Comparison of ENCODE assay signal across 29 cellular contexts in genomic region chr2:240189686-240190085, GRCh38. TPM values are rescaled to one million over a fixed set of nuclear protein-coding genes. Genes with fewer than 3 reads are reported as not detected.
"Had no signal": no experiment of that assay in that cellular context is flagged by ENCODE, and none has a peak within 500 bp of the region (broad histone marks: within the 10 kb centered on the region; RNA-seq: fewer than 3 reads in every experiment).

No MANE protein-coding gene starts in this region.

- H3K36me3 ChIP-seq: cardiac muscle cell, left ventricle myocardium inferior, stomach had no signal

- H3K4me3 Mint-ChIP-seq: activated CD4-positive, alpha-beta T cell treated with anti-CD3 and anti-CD28 coated beads, Interleukin-2, amount 10 ng/mL, durations not matched to agents 7 days and 5 days; activated CD8-positive, alpha-beta T cell treated with anti-CD3 and anti-CD28 coated beads, Interleukin-2, amount 10 ng/mL, durations not matched to agents 7 days and 5 days; activated naive CD4-positive, alpha-beta T cell treated with anti-CD3 and anti-CD28 coated beads, Interleukin-2, amount 10 ng/mL, durations not matched to agents 7 days and 5 days; dendritic cell treated with granulocyte-macrophage colony-stimulating factor and Interleukin-4, amounts not matched to agents 40 ng/mL and 50 ng/mL, for 4 days; immature natural killer cell; neural crest cell; stimulated activated effector memory CD8-positive, alpha-beta T cell treated with anti-CD3 and anti-CD28 coated beads, Interleukin-12 subunit alpha, Interleukin-12 subunit beta, amount 100 ng/mL, for 72 hours; T-helper 2 cell treated with Interferon-gamma antibody and Interleukin-4, amounts not matched to agents 5 μg/mL and 100 μg/mL, for 36 hours had no signal

- H3K27me3 Mint-ChIP-seq: activated CD4-positive, alpha-beta T cell treated with anti-CD3 and anti-CD28 coated beads, Interleukin-2, amount 10 ng/mL, durations not matched to agents 7 days and 5 days had no signal

- H3K27me3 ChIP-seq: body of pancreas, cardiac muscle cell, hepatocyte had no signal

- H3K79me2 ChIP-seq: hepatocyte had no signal

- H3K9me3 ChIP-seq: body of pancreas, left ventricle myocardium inferior had no signal

- H3K4me3 ChIP-seq: body of pancreas, cardiac muscle cell, hepatocyte, left ventricle myocardium inferior, stomach had no signal

- H3K36me3 Mint-ChIP-seq: activated naive CD4-positive, alpha-beta T cell treated with anti-CD3 and anti-CD28 coated beads, Interleukin-2, amount 10 ng/mL, durations not matched to agents 7 days and 5 days; immature natural killer cell; stimulated activated effector memory CD8-positive, alpha-beta T cell treated with anti-CD3 and anti-CD28 coated beads, Interleukin-12 subunit alpha, Interleukin-12 subunit beta, amount 100 ng/mL, for 72 hours had no signal

- H3K4me1 Mint-ChIP-seq: activated CD4-positive, alpha-beta T cell treated with anti-CD3 and anti-CD28 coated beads, Interleukin-2, amount 10 ng/mL, durations not matched to agents 7 days and 5 days; activated naive CD4-positive, alpha-beta T cell treated with anti-CD3 and anti-CD28 coated beads, Interleukin-2, amount 10 ng/mL, durations not matched to agents 7 days and 5 days; immature natural killer cell; stimulated activated effector memory CD8-positive, alpha-beta T cell treated with anti-CD3 and anti-CD28 coated beads, Interleukin-12 subunit alpha, Interleukin-12 subunit beta, amount 100 ng/mL, for 72 hours had no signal

- ATAC-seq: activated CD8-positive, alpha-beta T cell treated with anti-CD3 and anti-CD28 coated beads, Interleukin-2, amount 10 ng/mL, durations not matched to agents 7 days and 5 days; body of pancreas; SK-N-SH treated with all-trans-retinoic acid at 6 μM for 48 hours; stimulated activated effector memory CD8-positive, alpha-beta T cell treated with anti-CD3 and anti-CD28 coated beads, Interleukin-12 subunit alpha, Interleukin-12 subunit beta, amount 100 ng/mL, for 72 hours had no signal

- H3K4me2 ChIP-seq: hepatocyte had no signal

- H3K27ac ChIP-seq: body of pancreas, cardiac muscle cell, hepatocyte, left ventricle myocardium inferior, stomach, VCaP had no signal

- DNase-seq: activated CD4-positive, alpha-beta T cell treated with anti-CD3 and anti-CD28 coated beads, Interleukin-2, amount 10 ng/mL, durations not matched to agents 7 days and 5 days; activated CD4-positive, CD25-positive, alpha-beta regulatory T cell treated with anti-CD3 and anti-CD28 coated beads, Interleukin-2, amount 50 U/mL, for 72 hours; activated CD8-positive, alpha-beta T cell treated with anti-CD3 and anti-CD28 coated beads, Interleukin-2, amount 10 ng/mL, durations not matched to agents 7 days and 5 days; activated naive CD4-positive, alpha-beta T cell treated with anti-CD3 and anti-CD28 coated beads, Interleukin-2, amount 10 ng/mL, durations not matched to agents 7 days and 5 days; activated T-cell treated with anti-CD3 and anti-CD28 coated beads, Interleukin-2, amount 50 U/mL, for 1 hour; effector CD4-positive, alpha-beta T cell; foreskin melanocyte; immature natural killer cell; kidney glomerular epithelial cell; left ventricle myocardium inferior; mammary epithelial cell; midbrain; SIG-M5; stimulated activated CD4-positive, alpha-beta T cell treated with anti-CD3 and anti-CD28 coated beads, Interleukin-1b, Interleukin-23, amount 100 ng/mL, for 48 hours; stomach; trophoblast cell had no signal

- H3K9me3 Mint-ChIP-seq: activated CD4-positive, alpha-beta T cell treated with anti-CD3 and anti-CD28 coated beads, Interleukin-2, amount 10 ng/mL, durations not matched to agents 7 days and 5 days; dendritic cell treated with granulocyte-macrophage colony-stimulating factor and Interleukin-4, amounts not matched to agents 40 ng/mL and 50 ng/mL, for 4 days; immature natural killer cell had no signal

- H3K4me1 ChIP-seq: body of pancreas, left ventricle myocardium inferior, stomach had no signal

- H3K27ac Mint-ChIP-seq: activated CD4-positive, alpha-beta T cell treated with anti-CD3 and anti-CD28 coated beads, Interleukin-2, amount 10 ng/mL, durations not matched to agents 7 days and 5 days; activated CD8-positive, alpha-beta T cell treated with anti-CD3 and anti-CD28 coated beads, Interleukin-2, amount 10 ng/mL, durations not matched to agents 7 days and 5 days; activated naive CD4-positive, alpha-beta T cell treated with anti-CD3 and anti-CD28 coated beads, Interleukin-2, amount 10 ng/mL, durations not matched to agents 7 days and 5 days; dendritic cell treated with granulocyte-macrophage colony-stimulating factor and Interleukin-4, amounts not matched to agents 40 ng/mL and 50 ng/mL, for 4 days; immature natural killer cell; stimulated activated effector memory CD8-positive, alpha-beta T cell treated with anti-CD3 and anti-CD28 coated beads, Interleukin-12 subunit alpha, Interleukin-12 subunit beta, amount 100 ng/mL, for 72 hours; T-helper 2 cell treated with Interferon-gamma antibody and Interleukin-4, amounts not matched to agents 5 μg/mL and 100 μg/mL, for 36 hours had no signal

- H2AFZ ChIP-seq: hepatocyte had no signal

RNA-seq across cellular contexts. Expression of gene OTOS, which starts 49.2 kb away (rescaled TPM):
- total RNA-seq: activated CD4-positive, alpha-beta T cell treated with anti-CD3 and anti-CD28 coated beads, Interleukin-2, amount 10 ng/mL, durations not matched to agents 7 days and 5 days; activated CD8-positive, alpha-beta T cell treated with anti-CD3 and anti-CD28 coated beads, Interleukin-2, amount 10 ng/mL, durations not matched to agents 7 days and 5 days; body of pancreas; cardiac muscle cell; left ventricle myocardium inferior; mammary epithelial cell; neural crest cell; omental fat pad; renal cortical epithelial cell; skeletal muscle tissue; stomach; temporal lobe had no signal
